ENCODE assay signal across 8 cellular contexts in genomic region chr19:32404939-32405430, GRCh38. TPM values are rescaled to one million over a fixed set of nuclear protein-coding genes. Genes with fewer than 3 reads are reported as not detected.
DNase-seq lines count a peak whose midpoint lies in the region; ATAC-seq, FAIRE-seq and TF ChIP-seq lines count a peak whose summit lies in the region.

No MANE protein-coding gene starts in this region.

- ATAC-seq in HG03521 (IDR thresholded peaks at IDR 0.05; ENCODE audit: unreplicated experiment) (peak; percentile 0), HG03280 (IDR thresholded peaks at IDR 0.05; ENCODE audit: unreplicated experiment) (no peak)

- no peak for TF ChIP-seq POLR2A in erythroblast (IDR thresholded peaks at IDR 0.05; ENCODE audit: low read length)

- TF ChIP-seq CTCF in WERI-Rb-1 (IDR thresholded peaks at IDR 0.05; ENCODE audit: low read depth, low read length) = no peak

- FAIRE-seq in GM18507 (lab: Jason Lieb, UNC) = peak; percentile 64
- no peak for FAIRE-seq in urothelium cell line (lab: Jason Lieb, UNC)

- H3K4me3 ChIP-seq in WERI-Rb-1 (ENCODE audit: low read depth, low read length) = peak overlapping the region; percentile 52

- DNase-seq in AG20443 (ENCODE audit: low spot score) = peak; percentile 75
- peak; percentile 7 for DNase-seq in GM18507 (ENCODE audit: extremely low spot score, insufficient read length, low read depth)
- peak; percentile 42 for DNase-seq in WERI-Rb-1
- peak; percentile 67 to 75 for DNase-seq in erythroblast (lab: John Stamatoyannopoulos, UW)
- peak; percentile 59 for DNase-seq in mucosa of gallbladder (ENCODE audit: low spot score)
- DNase-seq in urothelium cell line (ENCODE audit: low spot score) = peak; percentile 40

- peak overlapping the region; percentile 92 for H3K27ac ChIP-seq in WERI-Rb-1

- no peaks in the 10 kb centered on the region for H3K27me3 ChIP-seq in WERI-Rb-1 (ENCODE audit: insufficient read depth, low read depth, severe bottlenecking)

- H3K9me3 ChIP-seq in WERI-Rb-1 (ENCODE audit: severe bottlenecking) = no peaks in the 10 kb centered on the region

- H3K36me3 ChIP-seq in WERI-Rb-1 = peaks cover 17% of the 10 kb centered on the region

RNA-seq across cellular contexts. Expression of gene DPY19L3, which starts 0.6 kb away (rescaled TPM):
- total RNA-seq in mucosa of gallbladder = 17.8 TPM

RNA-seq across cellular contexts. Expression of gene ZNF507, which starts 59.6 kb away (rescaled TPM):
- total RNA-seq in mucosa of gallbladder = 21.8 TPM

Comparison
In these comparisons a context has a peak if more than half of its experiments do, and no peak if none do; other contexts are left out.
1. DNase-seq: peak in every context shown above with its lines; median percentile 75 in AG20443; 71 in erythroblast; 59 in mucosa of gallbladder; 42 in WERI-Rb-1; 40 in urothelium cell line; 7 in GM18507.